ENCODE assay signal across 5 cellular contexts in the genomic region with DNA sequence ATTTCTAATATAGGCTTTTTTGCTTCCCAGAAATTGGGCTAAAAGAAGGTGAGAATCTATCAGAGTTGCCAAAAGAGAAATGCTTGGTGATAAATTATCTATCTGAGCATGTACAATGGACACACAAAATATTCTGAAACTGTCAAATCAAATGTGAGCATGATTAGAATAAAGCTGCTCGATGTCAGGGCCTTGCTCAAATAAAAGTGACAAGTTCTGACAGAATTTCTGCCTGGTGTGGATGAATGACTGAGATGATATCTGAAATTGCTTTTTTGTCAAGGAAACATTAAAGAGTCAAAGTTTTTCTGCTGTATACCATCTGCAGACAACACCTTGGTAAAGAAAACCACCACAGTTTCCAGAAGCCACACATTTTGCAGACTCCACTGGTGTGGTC.
"Had no signal": no experiment of that assay in that cellular context is flagged by ENCODE, and none has a peak within 500 bp of the region (broad histone marks: within the 10 kb centered on the region; RNA-seq: fewer than 3 reads in every experiment).

No MANE protein-coding gene starts in this region.

- H3K4me3 ChIP-seq: K562 had no signal

- H3K27ac ChIP-seq: HL-60 had no signal

- ATAC-seq: HepG2, K562 had no signal

- DNase-seq: IMR-90, KBM-7 had no signal
